ENCODE assay signal across 2 cellular contexts in genomic region chr21:33857846-33858671, GRCh38.
TF ChIP-seq lines count a peak whose summit lies in the region.

No MANE protein-coding gene starts in this region.

TF ChIP-seq in HEK293, 187 proteins besides CTCF, POLR2A, EP300 and RAD21:
- TF ChIP-seq, protein P1, sequence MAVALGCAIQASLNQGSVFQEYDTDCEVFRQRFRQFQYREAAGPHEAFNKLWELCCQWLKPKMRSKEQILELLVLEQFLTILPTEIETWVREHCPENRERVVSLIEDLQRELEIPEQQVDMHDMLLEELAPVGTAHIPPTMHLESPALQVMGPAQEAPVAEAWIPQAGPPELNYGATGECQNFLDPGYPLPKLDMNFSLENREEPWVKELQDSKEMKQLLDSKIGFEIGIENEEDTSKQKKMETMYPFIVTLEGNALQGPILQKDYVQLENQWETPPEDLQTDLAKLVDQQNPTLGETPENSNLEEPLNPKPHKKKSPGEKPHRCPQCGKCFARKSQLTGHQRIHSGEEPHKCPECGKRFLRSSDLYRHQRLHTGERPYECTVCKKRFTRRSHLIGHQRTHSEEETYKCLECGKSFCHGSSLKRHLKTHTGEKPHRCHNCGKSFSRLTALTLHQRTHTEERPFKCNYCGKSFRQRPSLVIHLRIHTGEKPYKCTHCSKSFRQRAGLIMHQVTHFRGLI (tag by site-specific recombination; IDR thresholded peaks at IDR 0.05), result peak; percentile 68; the same call in 1 of the 2 replicates
- TF ChIP-seq ZNF391 (tag by site-specific recombination; IDR thresholded peaks at IDR 0.05; ENCODE audit: borderline replicate concordance, low read depth), result no peak

TF ChIP-seq in H1, 55 proteins besides CTCF, POLR2A, EP300 and RAD21 (continued from another document):
- no peak for TF ChIP-seq ZNF274 (IDR thresholded peaks at IDR 0.05; ENCODE audit: borderline replicate concordance, extremely low read depth, low read length)
- TF ChIP-seq RBBP5 (IDR thresholded peaks at IDR 0.05; ENCODE audit: borderline replicate concordance, low read depth, low read length), result no peak
- TF ChIP-seq CTBP2 (IDR thresholded peaks at IDR 0.05; ENCODE audit: borderline replicate concordance, insufficient read depth, insufficient read length, low read length), result no peak
- no peak for TF ChIP-seq SRF (IDR thresholded peaks at IDR 0.05; ENCODE audit: low read depth, low read length)
- no peak for TF ChIP-seq ASH2L (IDR thresholded peaks at IDR 0.05; ENCODE audit: low read length)
- no peak for TF ChIP-seq TAF7 (optimal IDR thresholded peaks at IDR 0.05; ENCODE audit: borderline replicate concordance, low read depth, low read length)
- no peak for TF ChIP-seq GTF2F1 (IDR thresholded peaks at IDR 0.05; ENCODE audit: borderline replicate concordance, low read depth, low read length)
- TF ChIP-seq TCF12 (IDR thresholded peaks at IDR 0.05; ENCODE audit: low read depth, low read length), result no peak
- TF ChIP-seq TBP (IDR thresholded peaks at IDR 0.05; ENCODE audit: low read depth, low read length), result no peak
- no peak for TF ChIP-seq PHF8 (conservative IDR thresholded peaks at IDR 0.05; ENCODE audit: low read depth, low read length)
- TF ChIP-seq POU5F1 (IDR thresholded peaks at IDR 0.05; ENCODE audit: low read depth, low read length), result no peak
